Comparison of ENCODE assay signal across 8 cellular contexts in the genomic region with DNA sequence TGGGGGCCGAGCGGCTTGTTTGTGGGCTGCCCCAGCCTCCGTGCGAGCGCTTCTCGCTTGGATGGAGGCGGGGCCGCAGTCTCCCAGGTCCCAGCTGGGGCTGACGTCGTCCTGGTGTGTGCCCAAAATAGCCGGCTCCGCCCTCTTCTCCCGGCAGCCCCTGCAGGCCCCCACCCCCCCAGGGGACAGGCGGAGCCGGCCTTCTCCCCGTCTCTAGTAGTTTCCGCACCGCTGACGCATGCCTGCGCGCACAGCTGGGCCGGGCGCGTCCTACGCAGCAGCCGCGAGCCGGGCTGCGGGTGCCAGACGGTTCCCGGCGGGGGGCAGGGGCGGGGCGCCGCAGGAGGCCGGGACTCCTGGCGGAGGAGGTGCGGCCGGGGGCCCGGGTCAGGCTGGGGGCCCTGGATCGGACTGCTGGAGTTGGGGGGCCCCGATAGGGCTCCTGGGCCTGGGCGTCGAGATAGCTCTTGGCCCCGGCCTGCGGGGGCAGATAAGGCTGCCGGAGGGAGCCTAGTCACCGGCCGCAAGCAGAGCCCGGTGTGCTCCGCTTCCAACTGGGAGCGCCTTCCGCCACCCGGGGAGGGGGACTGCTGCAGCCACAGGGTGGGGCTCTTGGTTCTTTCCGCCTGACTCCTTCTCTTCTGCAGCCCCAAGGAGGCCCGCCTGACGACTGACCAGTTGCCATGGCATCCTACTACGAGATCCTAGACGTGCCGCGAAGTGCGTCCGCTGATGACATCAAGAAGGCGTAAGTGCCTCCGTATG. TPM values are rescaled to one million over a fixed set of nuclear protein-coding genes. Genes with fewer than 3 reads are reported as not detected.
A peak's percentile ranks its signal among the peaks of the same experiment; 100 is the strongest.
DNase-seq lines count a peak whose midpoint lies in the region; ATAC-seq and TF ChIP-seq lines count a peak whose summit lies in the region.

A gene (plus strand): TSS at position 216 of the 765 bp plus-strand sequence. CDS start 468 bp downstream, at position 684.

- no peaks in the 10 kb centered on the region for H3K27me3 Mint-ChIP-seq in IgD-negative memory B cell

- H3K4me3 Mint-ChIP-seq in IgD-negative memory B cell, result peak within 1 kb of the TSS; percentile 92 to 99 (median 98)

- TF ChIP-seq CTCF in epithelial cell of esophagus (IDR thresholded peaks at IDR 0.05; ENCODE audit: insufficient read depth, low read depth, low read length, missing control alignments), result no peak

- peak within 1 kb of the TSS; percentile 68 for H3K4me3 ChIP-seq in epithelial cell of esophagus (ENCODE audit: low read length)
- H3K4me3 ChIP-seq in mononuclear cell (ENCODE audit: low read length), result peak within 1 kb of the TSS; percentile 61

- no peaks in the 10 kb centered on the region for H3K27me3 ChIP-seq in mononuclear cell (ENCODE audit: insufficient read depth, low read length)

- peaks cover 28 to 45% (median 29%) of the 10 kb centered on the region in 3 donors for H3K4me1 Mint-ChIP-seq in IgD-negative memory B cell

- peak within 1 kb of the TSS; percentile 99 to 100 (median 99) for H3K27ac Mint-ChIP-seq in IgD-negative memory B cell

- ATAC-seq in GM21529 (IDR thresholded peaks at IDR 0.05; ENCODE audit: unreplicated experiment), result peak; percentile 82

- DNase-seq in DMS 273 treated with DMSO at 0.1 percent for 48 hours (lab: John Stamatoyannopoulos, UW), result peak; percentile 95
- DNase-seq in OCI-M2 (lab: John Stamatoyannopoulos, UW; ENCODE audit: unreplicated experiment), result peak; percentile 93
- DNase-seq in activated T-cell treated with anti-CD3 and anti-CD28 coated beads for 4 hours, result peak; percentile 97
- peak; percentile 100 for DNase-seq in epithelial cell of esophagus (ENCODE audit: low read depth)
- DNase-seq in stimulated activated CD8-positive, alpha-beta memory T cell treated with anti-CD3 and anti-CD28 coated beads, Interleukin-4, amount 100 ng/mL, for 1 hour (ENCODE audit: low read depth in 2 of 2, low spot score in 1 of 2), result peak; percentile 94 to 97

- no peaks in the 10 kb centered on the region for H3K9me3 Mint-ChIP-seq in IgD-negative memory B cell

- peaks cover 8% of the 10 kb centered on the region for H3K36me3 Mint-ChIP-seq in IgD-negative memory B cell

- H3K9me3 ChIP-seq in mononuclear cell (ENCODE audit: low read depth, low read length), result no peaks in the 10 kb centered on the region

- H3K4me1 ChIP-seq in mononuclear cell (ENCODE audit: insufficient read depth, low read length), result peaks cover 29% of the 10 kb centered on the region

RNA-seq across cellular contexts. Expression of the gene that starts here (rescaled TPM):
- polyA plus RNA-seq in IgD-negative memory B cell, result 7.8 TPM
- total RNA-seq in mononuclear cell, result 57.5 TPM

Comparison
In these comparisons a context has a peak if more than half of its experiments do, and no peak if none do; other contexts are left out.
1. Peak in every context shown above with its lines: DNase-seq, ATAC-seq and H3K4me3 ChIP-seq.